In the genomic region with DNA sequence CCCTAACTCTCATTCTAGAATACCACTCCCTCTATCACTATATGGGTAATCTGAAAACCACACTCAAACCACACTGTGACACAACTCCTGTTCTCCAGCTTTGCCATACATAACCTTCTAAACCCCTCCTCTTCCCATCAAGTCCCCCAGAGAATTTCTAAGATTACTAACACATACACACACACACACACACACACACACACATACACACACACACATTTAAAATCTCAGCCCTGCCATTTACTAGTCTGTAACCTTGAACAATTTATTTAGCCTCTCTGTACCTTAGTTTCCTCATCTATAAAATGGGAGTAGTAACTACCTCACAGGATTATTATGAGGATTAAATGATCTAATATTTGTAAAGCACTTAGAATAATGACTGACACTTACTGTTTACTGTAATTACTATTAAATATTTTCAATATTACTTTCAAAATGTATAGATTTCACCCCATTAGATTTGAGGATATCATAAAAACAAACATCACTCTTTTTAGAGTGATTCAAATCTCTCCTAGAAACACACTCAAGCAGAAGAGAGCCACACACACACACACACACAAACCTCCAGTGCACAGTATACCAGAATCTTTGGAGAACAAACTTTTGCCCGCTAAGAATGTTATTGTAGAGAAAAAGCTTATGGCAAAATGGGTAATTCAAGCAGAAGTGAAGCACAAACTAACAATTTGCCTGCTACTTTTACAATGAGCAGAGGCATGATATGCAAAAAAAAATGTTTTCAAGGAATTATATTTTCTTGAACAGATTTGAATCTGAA, we compare ENCODE assay signal across 12 cellular contexts. TPM values are rescaled to one million over a fixed set of nuclear protein-coding genes. Genes with fewer than 3 reads are reported as not detected.
DNase-seq lines count a peak whose midpoint lies in the region; ATAC-seq and TF ChIP-seq lines count a peak whose summit lies in the region.
"Had no signal": no experiment of that assay in that cellular context is flagged by ENCODE, and none has a peak within 500 bp of the region (broad histone marks: within the 10 kb centered on the region; RNA-seq: fewer than 3 reads in every experiment).

No MANE protein-coding gene starts in this region.

- intact Hi-C loops in esophagus muscularis mucosa (cut with DNase I), result no loop called here

- TF ChIP-seq POLR2A in esophagus muscularis mucosa (IDR thresholded peaks at IDR 0.05; ENCODE audit: low read depth), result no peak

- H3K9me3 ChIP-seq in esophagus muscularis mucosa, result no peaks in the 10 kb centered on the region
- H3K9me3 ChIP-seq: mucosa of descending colon had no signal

- no peak overlapping the region for H3K4me3 Mint-ChIP-seq in HFFc6
- H3K4me3 Mint-ChIP-seq: stimulated activated naive CD8-positive, alpha-beta T cell treated with anti-CD3 and anti-CD28 coated beads, Interleukin-15, Interleukin-2, amounts not matched to agents 100 ng/mL and 50 ng/mL, for 24 hours had no signal

- no peaks in the 10 kb centered on the region; the same call in 1 of the 2 replicates for H3K27me3 Mint-ChIP-seq in HFFc6 (ENCODE audit: insufficient read depth)

- peaks cover 41% of the 10 kb centered on the region for H3K36me3 Mint-ChIP-seq in HFFc6 (ENCODE audit: low read depth)

- H3K27me3 ChIP-seq in esophagus muscularis mucosa, result no peaks in the 10 kb centered on the region

- peak overlapping the region; percentile 24; the same call in 1 of the 2 replicates for H3K27ac Mint-ChIP-seq in HFFc6
- H3K27ac Mint-ChIP-seq: stimulated activated naive CD8-positive, alpha-beta T cell treated with anti-CD3 and anti-CD28 coated beads, Interleukin-15, Interleukin-2, amounts not matched to agents 100 ng/mL and 50 ng/mL, for 24 hours had no signal

- no peak for DNase-seq in HFFc6
- DNase-seq in RKO (ENCODE audit: low spot score), result peak; percentile 53
- DNase-seq in fibroblast of peridontal ligament (ENCODE audit: extremely low read depth), result peak; percentile 48
- DNase-seq in skeletal muscle cell (ENCODE audit: low read depth), result peak; percentile 28
- no peak for DNase-seq in NCI-H526 treated with DMSO at 0.1 percent for 48 hours (lab: John Stamatoyannopoulos, UW)
- no peak for DNase-seq in esophagus muscularis mucosa (ENCODE audit: extremely low spot score)
- DNase-seq: activated CD8-positive, alpha-beta memory T cell treated with anti-CD3 and anti-CD28 coated beads for 24 hours; amygdala; mucosa of descending colon had no signal

- peak overlapping the region; percentile 85 for H3K4me3 ChIP-seq in skeletal muscle cell (ENCODE audit: low read depth, low read length)
- peak overlapping the region in 1 of 4 donors; percentile 8 for H3K4me3 ChIP-seq in esophagus muscularis mucosa
- H3K4me3 ChIP-seq: mucosa of descending colon, SK-N-MC had no signal

- WGBS in esophagus muscularis mucosa, result 79% methylated on average over 1 of the region's 1 CpG

- peaks cover 53% of the 10 kb centered on the region for H3K4me1 Mint-ChIP-seq in HFFc6 (ENCODE audit: low read depth)

- TF ChIP-seq EP300 in esophagus muscularis mucosa (IDR thresholded peaks at IDR 0.05), result no peak

- H3K36me3 ChIP-seq in esophagus muscularis mucosa, result no peaks in the 10 kb centered on the region

- peaks cover 21 to 53% (median 51%) of the 10 kb centered on the region in 4 donors for H3K4me1 ChIP-seq in esophagus muscularis mucosa

- TF ChIP-seq CTCF in HFFc6 (IDR thresholded peaks at IDR 0.05) (no peak), esophagus muscularis mucosa (IDR thresholded peaks at IDR 0.05) (no peak)

- ATAC-seq in HG02840 (IDR thresholded peaks at IDR 0.05; ENCODE audit: low FRiP score, unreplicated experiment), result no peak
- ATAC-seq: mucosa of descending colon had no signal

- no peak overlapping the region for H3K27ac ChIP-seq in esophagus muscularis mucosa (replicated peaks in 1 of 4)
- H3K27ac ChIP-seq: SK-N-MC had no signal

- H3K9me3 Mint-ChIP-seq in HFFc6, result no peaks in the 10 kb centered on the region
- H3K9me3 Mint-ChIP-seq: stimulated activated naive CD8-positive, alpha-beta T cell treated with anti-CD3 and anti-CD28 coated beads, Interleukin-15, Interleukin-2, amounts not matched to agents 100 ng/mL and 50 ng/mL, for 24 hours had no signal

RNA-seq across cellular contexts. Expression of gene ANKRD50, which starts 3.8 kb away (rescaled TPM):
- 10 to 100 TPM; 17.1 to 23.2 (median 18.2) TPM for total RNA-seq in HFFc6 (2021; fragmentation: NEBNext Ultra II Directional; extraction: Animal tissue kit (Norgen Biotek cat#: 25700))
- 10 to 100 TPM; 13.4 to 21.5 (median 18.4) TPM for total RNA-seq in esophagus muscularis mucosa

Comparison
In these comparisons a context has a peak if more than half of its experiments do, and no peak if none do; other contexts are left out.
1. DNase-seq: peak in RKO (single experiment), fibroblast of peridontal ligament (single experiment) and skeletal muscle cell (single experiment); none in HFFc6 (single experiment), NCI-H526 treated with DMSO at 0.1 percent for 48 hours (single experiment) and esophagus muscularis mucosa (single experiment).